In the genomic region with DNA sequence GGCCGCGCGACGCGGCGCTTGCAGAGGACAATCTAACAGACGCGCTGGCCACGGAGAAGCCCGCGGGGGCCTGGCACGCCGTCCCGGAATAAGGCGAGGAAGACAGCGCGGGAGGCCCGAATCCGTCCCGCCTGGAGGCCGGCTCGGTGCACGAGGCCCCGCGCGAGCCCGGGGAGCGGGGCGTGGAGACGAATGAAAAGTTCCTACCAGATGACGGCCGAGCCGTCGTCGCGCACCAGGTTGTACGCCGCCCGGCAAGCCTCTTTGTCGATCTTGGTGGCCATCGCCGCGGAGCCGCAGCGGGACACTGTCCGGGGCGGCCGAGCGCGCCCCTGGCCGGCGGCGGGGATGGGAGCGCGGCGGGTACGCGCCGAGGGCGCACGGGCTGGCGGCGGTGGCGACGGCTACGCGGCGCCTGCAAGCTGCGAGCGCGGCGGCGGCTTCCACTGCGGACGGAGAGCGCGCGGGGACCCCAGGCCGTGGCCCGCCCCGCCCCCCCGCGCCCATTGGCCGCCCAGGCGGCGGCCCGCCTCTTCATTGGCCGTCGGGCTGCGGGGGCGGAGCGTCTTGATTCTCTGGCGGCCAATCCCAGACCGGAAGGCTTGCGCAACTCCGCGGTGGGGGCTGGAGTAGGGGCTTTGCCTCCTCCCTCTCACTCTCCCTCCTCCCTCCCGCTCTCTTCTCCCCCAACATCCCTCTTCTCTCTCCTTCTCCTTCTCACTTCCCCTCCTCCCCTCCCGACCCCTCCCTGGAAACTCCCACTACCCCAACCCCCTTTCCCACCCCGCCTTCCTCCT, we compare ENCODE assay signal across 1 cellular context.
TF ChIP-seq lines count a peak whose summit lies in the region.

A gene with protein sequence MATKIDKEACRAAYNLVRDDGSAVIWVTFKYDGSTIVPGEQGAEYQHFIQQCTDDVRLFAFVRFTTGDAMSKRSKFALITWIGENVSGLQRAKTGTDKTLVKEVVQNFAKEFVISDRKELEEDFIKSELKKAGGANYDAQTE (minus strand): TSS at position 448 of the 797 bp plus-strand sequence. CDS start 164 bp downstream, at position 284.

TF ChIP-seq in GM23338, 12 proteins besides CTCF, POLR2A, EP300 and RAD21 (continued from another document):
- TF ChIP-seq, protein P1, sequence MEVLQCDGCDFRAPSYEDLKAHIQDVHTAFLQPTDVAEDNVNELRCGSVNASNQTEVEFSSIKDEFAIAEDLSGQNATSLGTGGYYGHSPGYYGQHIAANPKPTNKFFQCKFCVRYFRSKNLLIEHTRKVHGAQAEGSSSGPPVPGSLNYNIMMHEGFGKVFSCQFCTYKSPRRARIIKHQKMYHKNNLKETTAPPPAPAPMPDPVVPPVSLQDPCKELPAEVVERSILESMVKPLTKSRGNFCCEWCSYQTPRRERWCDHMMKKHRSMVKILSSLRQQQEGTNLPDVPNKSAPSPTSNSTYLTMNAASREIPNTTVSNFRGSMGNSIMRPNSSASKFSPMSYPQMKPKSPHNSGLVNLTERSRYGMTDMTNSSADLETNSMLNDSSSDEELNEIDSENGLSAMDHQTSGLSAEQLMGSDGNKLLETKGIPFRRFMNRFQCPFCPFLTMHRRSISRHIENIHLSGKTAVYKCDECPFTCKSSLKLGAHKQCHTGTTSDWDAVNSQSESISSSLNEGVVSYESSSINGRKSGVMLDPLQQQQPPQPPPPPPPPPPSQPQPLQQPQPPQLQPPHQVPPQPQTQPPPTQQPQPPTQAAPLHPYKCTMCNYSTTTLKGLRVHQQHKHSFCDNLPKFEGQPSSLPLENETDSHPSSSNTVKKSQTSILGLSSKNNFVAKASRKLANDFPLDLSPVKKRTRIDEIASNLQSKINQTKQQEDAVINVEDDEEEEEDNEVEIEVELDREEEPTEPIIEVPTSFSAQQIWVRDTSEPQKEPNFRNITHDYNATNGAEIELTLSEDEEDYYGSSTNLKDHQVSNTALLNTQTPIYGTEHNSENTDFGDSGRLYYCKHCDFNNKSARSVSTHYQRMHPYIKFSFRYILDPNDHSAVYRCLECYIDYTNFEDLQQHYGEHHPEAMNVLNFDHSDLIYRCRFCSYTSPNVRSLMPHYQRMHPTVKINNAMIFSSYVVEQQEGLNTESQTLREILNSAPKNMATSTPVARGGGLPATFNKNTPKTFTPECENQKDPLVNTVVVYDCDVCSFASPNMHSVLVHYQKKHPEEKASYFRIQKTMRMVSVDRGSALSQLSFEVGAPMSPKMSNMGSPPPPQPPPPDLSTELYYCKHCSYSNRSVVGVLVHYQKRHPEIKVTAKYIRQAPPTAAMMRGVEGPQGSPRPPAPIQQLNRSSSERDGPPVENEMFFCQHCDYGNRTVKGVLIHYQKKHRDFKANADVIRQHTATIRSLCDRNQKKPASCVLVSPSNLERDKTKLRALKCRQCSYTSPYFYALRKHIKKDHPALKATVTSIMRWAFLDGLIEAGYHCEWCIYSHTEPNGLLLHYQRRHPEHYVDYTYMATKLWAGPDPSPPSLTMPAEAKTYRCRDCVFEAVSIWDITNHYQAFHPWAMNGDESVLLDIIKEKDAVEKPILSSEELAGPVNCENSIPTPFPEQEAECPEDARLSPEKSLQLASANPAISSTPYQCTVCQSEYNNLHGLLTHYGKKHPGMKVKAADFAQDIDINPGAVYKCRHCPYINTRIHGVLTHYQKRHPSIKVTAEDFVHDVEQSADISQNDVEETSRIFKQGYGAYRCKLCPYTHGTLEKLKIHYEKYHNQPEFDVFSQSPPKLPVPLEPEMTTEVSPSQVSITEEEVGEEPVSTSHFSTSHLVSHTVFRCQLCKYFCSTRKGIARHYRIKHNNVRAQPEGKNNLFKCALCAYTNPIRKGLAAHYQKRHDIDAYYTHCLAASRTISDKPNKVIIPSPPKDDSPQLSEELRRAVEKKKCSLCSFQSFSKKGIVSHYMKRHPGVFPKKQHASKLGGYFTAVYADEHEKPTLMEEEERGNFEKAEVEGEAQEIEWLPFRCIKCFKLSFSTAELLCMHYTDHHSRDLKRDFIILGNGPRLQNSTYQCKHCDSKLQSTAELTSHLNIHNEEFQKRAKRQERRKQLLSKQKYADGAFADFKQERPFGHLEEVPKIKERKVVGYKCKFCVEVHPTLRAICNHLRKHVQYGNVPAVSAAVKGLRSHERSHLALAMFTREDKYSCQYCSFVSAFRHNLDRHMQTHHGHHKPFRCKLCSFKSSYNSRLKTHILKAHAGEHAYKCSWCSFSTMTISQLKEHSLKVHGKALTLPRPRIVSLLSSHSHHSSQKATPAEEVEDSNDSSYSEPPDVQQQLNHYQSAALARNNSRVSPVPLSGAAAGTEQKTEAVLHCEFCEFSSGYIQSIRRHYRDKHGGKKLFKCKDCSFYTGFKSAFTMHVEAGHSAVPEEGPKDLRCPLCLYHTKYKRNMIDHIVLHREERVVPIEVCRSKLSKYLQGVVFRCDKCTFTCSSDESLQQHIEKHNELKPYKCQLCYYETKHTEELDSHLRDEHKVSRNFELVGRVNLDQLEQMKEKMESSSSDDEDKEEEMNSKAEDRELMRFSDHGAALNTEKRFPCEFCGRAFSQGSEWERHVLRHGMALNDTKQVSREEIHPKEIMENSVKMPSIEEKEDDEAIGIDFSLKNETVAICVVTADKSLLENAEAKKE (CRISPR knock-in tag; IDR thresholded peaks at IDR 0.05): no peak
